Comparison of ENCODE assay signal across 8 cellular contexts in genomic region chr2:241009601-241010530, GRCh38. TPM values are rescaled to one million over a fixed set of nuclear protein-coding genes. Genes with fewer than 3 reads are reported as not detected.
DNase-seq lines count a peak whose midpoint lies in the region; ATAC-seq and TF ChIP-seq lines count a peak whose summit lies in the region.

No MANE protein-coding gene starts in this region.

- intact Hi-C loops in testis (cut with DNase I; ENCODE audit: low total_unique reads) = no loop called here

- no peak for ATAC-seq in GM21381 (IDR thresholded peaks at IDR 0.05; ENCODE audit: unreplicated experiment)

- peaks cover 31% of the 10 kb centered on the region for H3K4me1 ChIP-seq in testis

- H3K4me3 ChIP-seq in epithelial cell of proximal tubule (ENCODE audit: low read depth, low read length) = peak overlapping the region; percentile 50
- no peak overlapping the region for H3K4me3 ChIP-seq in testis

- H3K27me3 ChIP-seq in testis = no peaks in the 10 kb centered on the region

- TF ChIP-seq CTCF in epithelial cell of proximal tubule (conservative IDR thresholded peaks at IDR 0.05; ENCODE audit: low read depth, low read length) (peak; percentile 9), mesothelial cell of epicardium (IDR thresholded peaks at IDR 0.05; ENCODE audit: unreplicated experiment) (no peak), testis (IDR thresholded peaks at IDR 0.05) (peak in 1 of 3 experiments; percentile 7)

- peak overlapping the region; percentile 44 to 74 for H3K27ac ChIP-seq in testis

- peak overlapping the region; percentile 69 for H3K27ac Mint-ChIP-seq in mesothelial cell of epicardium

- H3K4me1 Mint-ChIP-seq in mesothelial cell of epicardium = peaks cover 16% of the 10 kb centered on the region

- TF ChIP-seq POLR2A in testis (IDR thresholded peaks at IDR 0.05) = no peak

- H3K9me3 ChIP-seq in testis = no peaks in the 10 kb centered on the region

- WGBS in testis, 2 donors = 24 to 36% methylated on average over 11 to 26 of the region's 28 CpGs

- H3K4me3 Mint-ChIP-seq in mesothelial cell of epicardium = peak overlapping the region; percentile 50

- H3K36me3 Mint-ChIP-seq in mesothelial cell of epicardium = peaks cover 5% of the 10 kb centered on the region

- no peaks in the 10 kb centered on the region for H3K36me3 ChIP-seq in testis (ENCODE audit: low read depth, missing control alignments)

- DNase-seq in stimulated activated CD4-positive, alpha-beta T cell treated with anti-CD3 and anti-CD28 coated beads, Interleukin-2, amount 100 ng/mL, for 24 hours = peak; percentile 36 to 38
- DNase-seq in stimulated activated CD4-positive, alpha-beta T cell treated with anti-CD3 and anti-CD28 coated beads, Interleukin-4, amount 100 ng/mL, for 4 hours = no peak
- DNase-seq in activated CD8-positive, alpha-beta memory T cell treated with anti-CD3 and anti-CD28 coated beads, Interleukin-2, amount 50 U/mL, for 1 hour (ENCODE audit: extremely low read depth) = peak; percentile 44
- DNase-seq in epithelial cell of proximal tubule (ENCODE audit: low read depth) (no peak), mesothelial cell of epicardium (ENCODE audit: low spot score in 2 of 2, unreplicated experiment in 2 of 2) (peak; percentile 34 to 69), testis (peak; percentile 69), HT-29 (ENCODE audit: low spot score) (no peak)

- H3K9me3 Mint-ChIP-seq in mesothelial cell of epicardium = peaks cover 12% of the 10 kb centered on the region

- no peaks in the 10 kb centered on the region for H3K27me3 Mint-ChIP-seq in mesothelial cell of epicardium (ENCODE audit: low read depth)

RNA-seq across cellular contexts. Expression of gene SNED1, which starts 11.4 kb away (rescaled TPM):
- 0.22 and 0.29 TPM in 2 replicates for total RNA-seq in epithelial cell of proximal tubule
- total RNA-seq in mesothelial cell of epicardium = 7.1 to 10.5 TPM (median 9.4 TPM) in 3 replicates
- total RNA-seq in testis = 100 to 1,000 TPM in 1 of 2 donors, 10 to 100 TPM in 1; 82.7 to 107 TPM
- 15.8 TPM for polyA plus RNA-seq in testis (ENCODE audit: insufficient read depth, low read depth, low replicate concordance)
- total RNA-seq in HT-29 (2014; rRNA removed; shearing (Covaris generic)) = not detected in 2 replicates

Comparison
In these comparisons a context has a peak if more than half of its experiments do, and no peak if none do; other contexts are left out.
1. DNase-seq: peak in stimulated activated CD4-positive, alpha-beta T cell treated with anti-CD3 and anti-CD28 coated beads, Interleukin-2, amount 100 ng/mL, for 24 hours (2 of 2), activated CD8-positive, alpha-beta memory T cell treated with anti-CD3 and anti-CD28 coated beads, Interleukin-2, amount 50 U/mL, for 1 hour (single experiment), mesothelial cell of epicardium (2 of 2) and testis (single experiment); none in stimulated activated CD4-positive, alpha-beta T cell treated with anti-CD3 and anti-CD28 coated beads, Interleukin-4, amount 100 ng/mL, for 4 hours (0 of 2), epithelial cell of proximal tubule (single experiment) and HT-29 (single experiment).